8 cellular contexts compared by ENCODE assay signal in genomic region chr17:77666881-77667395, GRCh38.
A peak's percentile ranks its signal among the peaks of the same experiment; 100 is the strongest.
DNase-seq lines count a peak whose midpoint lies in the region; ATAC-seq and TF ChIP-seq lines count a peak whose summit lies in the region.

No MANE protein-coding gene starts in this region.

- H3K9me3 Mint-ChIP-seq in activated naive CD8-positive, alpha-beta T cell treated with anti-CD3 and anti-CD28 coated beads for 36 hours: peaks cover 33% of the 10 kb centered on the region

- H3K9me3 ChIP-seq in gastroesophageal sphincter: no peaks in the 10 kb centered on the region

- no peaks in the 10 kb centered on the region for H3K36me3 ChIP-seq in gastroesophageal sphincter

- DNase-seq in UCSD-AML1 (lab: John Stamatoyannopoulos, UW; ENCODE audit: unreplicated experiment): peak; percentile 28
- peak; percentile 79 for DNase-seq in activated naive CD8-positive, alpha-beta T cell treated with anti-CD3 and anti-CD28 coated beads for 36 hours
- DNase-seq in stimulated activated CD8-positive, alpha-beta memory T cell treated with anti-CD3 and anti-CD28 coated beads, Interleukin-15, amount 100 ng/mL, for 24 hours (ENCODE audit: low read depth): peak; percentile 23
- no peak for DNase-seq in DMS53 (lab: John Stamatoyannopoulos, UW)
- DNase-seq in mucosa of gallbladder (ENCODE audit: low spot score): no peak

- H3K27ac Mint-ChIP-seq in activated naive CD8-positive, alpha-beta T cell treated with anti-CD3 and anti-CD28 coated beads for 36 hours: peak overlapping the region; percentile 93

- H3K4me3 Mint-ChIP-seq in activated naive CD8-positive, alpha-beta T cell treated with anti-CD3 and anti-CD28 coated beads for 36 hours: peak overlapping the region; percentile 84

- peaks cover 48% of the 10 kb centered on the region for H3K36me3 Mint-ChIP-seq in activated naive CD8-positive, alpha-beta T cell treated with anti-CD3 and anti-CD28 coated beads for 36 hours

- peaks cover 0 to 11% (median 3%) of the 10 kb centered on the region in 3 donors for H3K4me1 ChIP-seq in gastroesophageal sphincter

- TF ChIP-seq EP300 in gastroesophageal sphincter (IDR thresholded peaks at IDR 0.05): no peak

- 47 to 82% methylated on average over 5 to 7 of the region's 7 CpGs for WGBS in gastroesophageal sphincter (ENCODE audit: low coverage in 1 of 2), 2 donors

- H3K27ac ChIP-seq in gastroesophageal sphincter: no peak overlapping the region

- TF ChIP-seq CTCF in gastroesophageal sphincter (IDR thresholded peaks at IDR 0.05): no peak

- H3K4me3 ChIP-seq in gastroesophageal sphincter: no peak overlapping the region

- no peaks in the 10 kb centered on the region for H3K27me3 ChIP-seq in gastroesophageal sphincter

- no peaks in the 10 kb centered on the region for H3K27me3 Mint-ChIP-seq in activated naive CD8-positive, alpha-beta T cell treated with anti-CD3 and anti-CD28 coated beads for 36 hours

- TF ChIP-seq POLR2A in gastroesophageal sphincter (IDR thresholded peaks at IDR 0.05): no peak

- H3K4me1 Mint-ChIP-seq in activated naive CD8-positive, alpha-beta T cell treated with anti-CD3 and anti-CD28 coated beads for 36 hours: peaks cover 39% of the 10 kb centered on the region

- peak; percentile 63 for ATAC-seq in GM19397 (IDR thresholded peaks at IDR 0.05; ENCODE audit: unreplicated experiment)
- no peak for ATAC-seq in HG02973 (IDR thresholded peaks at IDR 0.05; ENCODE audit: unreplicated experiment)
- ATAC-seq in gastroesophageal sphincter: no peak

Comparison
In these comparisons a context has a peak if more than half of its experiments do, and no peak if none do; other contexts are left out.
1. DNase-seq: peak in UCSD-AML1 (single experiment), activated naive CD8-positive, alpha-beta T cell treated with anti-CD3 and anti-CD28 coated beads for 36 hours (single experiment) and stimulated activated CD8-positive, alpha-beta memory T cell treated with anti-CD3 and anti-CD28 coated beads, Interleukin-15, amount 100 ng/mL, for 24 hours (single experiment); none in DMS53 (single experiment) and mucosa of gallbladder (single experiment).